Comparison of ENCODE assay signal across 8 cellular contexts in the genomic region with DNA sequence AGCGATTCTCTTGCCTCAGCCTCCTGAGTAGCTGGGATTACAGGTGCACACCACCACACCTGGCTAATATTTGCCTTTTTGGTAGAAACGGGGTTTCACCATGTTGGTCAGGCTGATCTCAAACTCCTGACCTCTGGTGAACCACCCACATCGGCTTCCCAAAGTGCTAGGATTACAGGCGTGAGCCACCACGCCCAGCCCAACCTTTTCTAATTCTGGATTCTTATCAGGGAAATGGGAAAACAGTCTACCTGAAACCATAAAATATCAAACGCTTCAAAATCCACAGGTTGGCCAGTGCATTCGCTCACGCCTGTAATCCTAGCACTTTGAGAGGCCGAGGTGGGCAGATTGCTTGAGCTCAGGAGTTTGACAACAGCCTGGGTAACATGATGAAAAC. TPM values are rescaled to one million over a fixed set of nuclear protein-coding genes. Genes with fewer than 3 reads are reported as not detected.
A peak's percentile ranks its signal among the peaks of the same experiment; 100 is the strongest.
DNase-seq lines count a peak whose midpoint lies in the region; ATAC-seq, FAIRE-seq and TF ChIP-seq lines count a peak whose summit lies in the region.
"Not testable (repeated sequence)": the region's sequence is repeated elsewhere in the genome, so short reads cannot be mapped to it uniquely, and the experiment has no call there.

No MANE protein-coding gene starts in this region.

- WGBS in H1 (ENCODE audit: extremely low coverage in 1 of 2, insufficient coverage in 1 of 2, insufficient read length in 1 of 2, insufficient replicate concordance in 2 of 2, low coverage in 1 of 2, low lambda C conversion rate in 2 of 2, missing lambda C conversion rate in 1 of 2), 2 experiments = 92% methylated on average over 7 of the region's 9 CpGs; no CpG with 5 or more reads in 1 of the 2 experiments
- WGBS in transverse colon (ENCODE audit: low coverage in 1 of 2), 2 donors = 61 to 100% methylated on average over 2 to 9 of the region's 9 CpGs

- H3K4me1 ChIP-seq in HUES6 (ENCODE audit: control insufficient read depth, insufficient read depth, low read length) = peaks cover 22% of the 10 kb centered on the region
- not testable (repeated sequence) for H3K4me1 ChIP-seq in colonic mucosa
- peaks cover 8 to 18% (median 12%) of the 10 kb centered on the region in 4 experiments for H3K4me1 ChIP-seq in H1 (replicated peaks in 1 of 4; ENCODE audit: control insufficient read depth in 3 of 4, insufficient read depth in 4 of 4, low read length in 3 of 4)
- peaks cover 18% of the 10 kb centered on the region for H3K4me1 ChIP-seq in mucosa of descending colon (ENCODE audit: low read depth)
- H3K4me1 ChIP-seq in transverse colon = peaks cover 0 to 28% (median 17%) of the 10 kb centered on the region in 4 donors

- TF ChIP-seq CTCF in chondrocyte (IDR thresholded peaks at IDR 0.05); colonic mucosa (IDR thresholded peaks at IDR 0.05); H1 (IDR thresholded peaks at IDR 0.05; ENCODE audit: control extremely low read depth in 1 of 3, insufficient read depth in 1 of 3, low read depth in 1 of 3, low read length in 3 of 3); mucosa of descending colon (IDR thresholded peaks at IDR 0.05); transverse colon (IDR thresholded peaks at IDR 0.05): not testable (repeated sequence)

- TF ChIP-seq POLR2A in H1 (IDR thresholded peaks at IDR 0.05; ENCODE audit: control extremely low read depth in 1 of 2, low read depth in 2 of 2, low read length in 2 of 2); transverse colon (IDR thresholded peaks at IDR 0.05): not testable (repeated sequence)

- intact Hi-C loops in colonic mucosa (cut with DNase I); dendritic cell treated with granulocyte-macrophage colony-stimulating factor and Interleukin-4, amounts not matched to agents 40 ng/mL and 50 ng/mL, for 4 days (cut with micrococcal nuclease); left colon (cut with DNase I, micrococcal nuclease); mucosa of descending colon (cut with DNase I, micrococcal nuclease); transverse colon (cut with DNase I; ENCODE audit: low total_unique reads): not testable (repeated sequence)

- H3K4me1 Mint-ChIP-seq in chondrocyte (ENCODE audit: low read depth) = not testable (repeated sequence)
- peaks cover 26% of the 10 kb centered on the region for H3K4me1 Mint-ChIP-seq in dendritic cell treated with granulocyte-macrophage colony-stimulating factor and Interleukin-4, amounts not matched to agents 40 ng/mL and 50 ng/mL, for 4 days (ENCODE audit: low read depth)

- not testable (repeated sequence) for H3K4me3 ChIP-seq in HUES6 (ENCODE audit: low read depth, low read length); colonic mucosa; H1 (ENCODE audit: extremely low read depth in 1 of 4, insufficient read depth in 2 of 4, low read depth in 3 of 4, low read length in 4 of 4); mucosa of descending colon; transverse colon

- H3K36me3 Mint-ChIP-seq in chondrocyte (ENCODE audit: low read depth); dendritic cell treated with granulocyte-macrophage colony-stimulating factor and Interleukin-4, amounts not matched to agents 40 ng/mL and 50 ng/mL, for 4 days (ENCODE audit: low read depth): not testable (repeated sequence)

- peak overlapping the region; percentile 80; the same call in 1 of the 2 replicates for H2BK12ac ChIP-seq in H1 (ENCODE audit: low read depth, low read length)

- peak overlapping the region; percentile 10 for H3K9ac ChIP-seq in HUES6 (ENCODE audit: low read length)
- H3K9ac ChIP-seq in colonic mucosa (ENCODE audit: low read depth in 2 of 2, low read length in 2 of 2); H1 (replicated peaks in 1 of 4; ENCODE audit: extremely low read depth in 1 of 4, low read depth in 3 of 4, low read length in 3 of 4): not testable (repeated sequence)

- H3K4me2 ChIP-seq in H1 (ENCODE audit: insufficient read depth in 1 of 2, low read depth in 2 of 2, low read length in 2 of 2) = not testable (repeated sequence)

- DNase-seq in chondrocyte (ENCODE audit: low spot score) (peak; percentile 25), colonic mucosa (peak; percentile 66), mucosa of descending colon (peak in 2 of 3 donors; percentile 49 to 65), transverse colon (peak; percentile 41)
- DNase-seq in H1 (ENCODE audit: low read depth in 1 of 2, low spot score in 2 of 2); left colon: not testable (repeated sequence)

- not testable (repeated sequence) for TF ChIP-seq RAD21 in H1 (IDR thresholded peaks at IDR 0.05 in 1 of 2, conservative IDR thresholded peaks at IDR 0.05 in 1 of 2; ENCODE audit: low read depth in 2 of 2, low read length in 2 of 2)

- H3K9me3 Mint-ChIP-seq in chondrocyte (ENCODE audit: low read depth); dendritic cell treated with granulocyte-macrophage colony-stimulating factor and Interleukin-4, amounts not matched to agents 40 ng/mL and 50 ng/mL, for 4 days: not testable (repeated sequence)

- not testable (repeated sequence) for H2AK5ac ChIP-seq in H1 (ENCODE audit: low read depth, low read length)

- not testable (repeated sequence) for H4K5ac ChIP-seq in H1 (ENCODE audit: insufficient read length, low read depth, low read length)

- H3K4ac ChIP-seq in H1 (replicated peaks; ENCODE audit: insufficient read length, low read depth, low read length) = not testable (repeated sequence)

- not testable (repeated sequence) for H3K23me2 ChIP-seq in H1 (ENCODE audit: low read depth, low read length)

- not testable (repeated sequence) for H3K14ac ChIP-seq in H1 (ENCODE audit: insufficient read length)

- peak; percentile 31 for ATAC-seq in left colon
- peak; percentile 12 for ATAC-seq in mucosa of descending colon

- not testable (repeated sequence) for FAIRE-seq in H1 (lab: Jason Lieb, UNC)

- H3K36me3 ChIP-seq in HUES6 (ENCODE audit: control insufficient read depth, insufficient read depth, low read length); colonic mucosa; H1 (ENCODE audit: control insufficient read depth in 2 of 4, insufficient read depth in 4 of 4, low read length in 3 of 4); mucosa of descending colon (ENCODE audit: low read depth); transverse colon: not testable (repeated sequence)

- H3K27me3 ChIP-seq in HUES6 (ENCODE audit: control insufficient read depth, insufficient read depth, low read length); colonic mucosa; H1 (replicated peaks in 1 of 4; ENCODE audit: control insufficient read depth in 3 of 4, extremely low read depth in 1 of 4, insufficient read depth in 3 of 4, low read length in 3 of 4); transverse colon: not testable (repeated sequence)

- not testable (repeated sequence) for H3K23ac ChIP-seq in H1 (ENCODE audit: insufficient read length)

- not testable (repeated sequence) for H2BK5ac ChIP-seq in H1 (ENCODE audit: low read depth, low read length)

- H4K91ac ChIP-seq in H1 (replicated peaks; ENCODE audit: insufficient read length, low read length) = not testable (repeated sequence)

- not testable (repeated sequence) for H4K8ac ChIP-seq in H1 (ENCODE audit: extremely low read depth, insufficient read depth, low read length)

- in situ Hi-C loops in transverse colon (cut with MboI; ENCODE audit: low pct_ligation_motif_present in 1 of 4, low pct_unique_long_range_greater_than_20kb in 1 of 4, low sequenced_read_pairs in 3 of 4) = not testable (repeated sequence)

- not testable (repeated sequence) for H3K9me3 ChIP-seq in HUES6 (ENCODE audit: control insufficient read depth, insufficient read depth, low read depth, low read length); colonic mucosa; H1 (ENCODE audit: insufficient read depth in 2 of 2, low read depth in 1 of 2, low read length in 1 of 2); mucosa of descending colon; transverse colon

- not testable (repeated sequence) for H2BK20ac ChIP-seq in H1 (ENCODE audit: low read length)

- H3K27me3 Mint-ChIP-seq in chondrocyte (ENCODE audit: low read depth); dendritic cell treated with granulocyte-macrophage colony-stimulating factor and Interleukin-4, amounts not matched to agents 40 ng/mL and 50 ng/mL, for 4 days: not testable (repeated sequence)

- not testable (repeated sequence) for H2BK15ac ChIP-seq in H1 (ENCODE audit: low read length)

- H3K27ac Mint-ChIP-seq in chondrocyte (ENCODE audit: unreplicated experiment) = not testable (repeated sequence)
- H3K27ac Mint-ChIP-seq in dendritic cell treated with granulocyte-macrophage colony-stimulating factor and Interleukin-4, amounts not matched to agents 40 ng/mL and 50 ng/mL, for 4 days = peak overlapping the region; percentile 93

- not testable (repeated sequence) for H3K56ac ChIP-seq in H1 (replicated peaks; ENCODE audit: insufficient read length, low read depth, low read length)

- H3K79me1 ChIP-seq in H1 (ENCODE audit: low read depth, low read length) = not testable (repeated sequence)

- H3K79me2 ChIP-seq in H1 (ENCODE audit: control insufficient read depth in 1 of 2, insufficient read depth in 2 of 2, low read length in 2 of 2) = not testable (repeated sequence)

- H3K4me3 Mint-ChIP-seq in chondrocyte (ENCODE audit: unreplicated experiment); dendritic cell treated with granulocyte-macrophage colony-stimulating factor and Interleukin-4, amounts not matched to agents 40 ng/mL and 50 ng/mL, for 4 days: not testable (repeated sequence)

- not testable (repeated sequence) for H4K20me1 ChIP-seq in H1 (replicated peaks in 1 of 2; ENCODE audit: control insufficient read depth in 1 of 2, insufficient read depth in 2 of 2, low read length in 2 of 2)

- CTCF ChIA-PET in H1 (lab: Charles Lee; ENCODE audit: partially characterized antibody) = interaction anchor here (0.6 to 3.1 kb wide), 5 partner anchors 7 to 45 kb away, joined by 3 to 14 read pairs (median 3); no protein-coding TSS in a partner anchor

- H3K18ac ChIP-seq in H1 (ENCODE audit: extremely low read depth, low read length) = not testable (repeated sequence)

- not testable (repeated sequence) for H3K27ac ChIP-seq in HUES6 (ENCODE audit: low read depth, low read length); colonic mucosa; H1 (ENCODE audit: low read depth, low read length)
- peak overlapping the region; percentile 53 to 76 (median 74) for H3K27ac ChIP-seq in transverse colon

- H2AFZ ChIP-seq in H1 (ENCODE audit: low read length) = not testable (repeated sequence)

- H2BK120ac ChIP-seq in H1 (replicated peaks; ENCODE audit: low read depth, low read length) = peak overlapping the region; percentile 33

- POLR2A ChIA-PET in H1 (lab: Charles Lee; ENCODE audit: partially characterized antibody) = interaction anchor here (1.2 kb wide), 1 partner anchor 40 kb away, joined by 3 read pairs; no protein-coding TSS in a partner anchor

- not testable (repeated sequence) for TF ChIP-seq EP300 in H1 (IDR thresholded peaks at IDR 0.05; ENCODE audit: borderline replicate concordance in 1 of 2, low read depth in 2 of 2, low read length in 2 of 2); transverse colon (IDR thresholded peaks at IDR 0.05; ENCODE audit: low read depth)

RNA-seq across cellular contexts. Expression of a gene that starts 4.3 kb away (rescaled TPM):
- total RNA-seq in chondrocyte (80.3 to 90.6 TPM (median 81.1 TPM) in 3 replicates), colonic mucosa (100 to 1,000 TPM; 147 to 176 TPM), left colon (100 to 1,000 TPM; 119 to 123 TPM), mucosa of descending colon (100 to 1,000 TPM; 125 to 144 (median 130) TPM), transverse colon (100 to 1,000 TPM in 3 of 4 donors, 10 to 100 TPM in 1; 72.9 to 419 (median 158) TPM)
- 208 and 211 TPM in 2 replicates for total RNA-seq in H1 (2021; fragmentation: NEBNext Ultra II Directional; extraction: Animal tissue kit (Norgen Biotek cat#: 25700))
- polyA plus RNA-seq in H1 (2011; rRNA removed) = 21.3 and 22.8 TPM in 2 replicates
- 30.9 TPM for polyA plus RNA-seq in H1 (2011; cell fraction: cytosol; rRNA removed)
- polyA plus RNA-seq in H1 (2011; cell fraction: nucleus; rRNA removed) = 117 TPM
- polyA plus RNA-seq in H1 (2012, experiment 1 of 2) = 91.3 to 141 TPM (median 111 TPM) in 4 replicates
- polyA plus RNA-seq in H1 (2012, experiment 2 of 2) = 7.7 TPM
- 77.1 TPM for polyA plus RNA-seq in H1 (2013, experiment 1 of 2)
- polyA plus RNA-seq in H1 (2013, experiment 2 of 2) = 78.8 TPM
- 157 and 170 TPM in 2 replicates for polyA minus RNA-seq in H1 (2011; rRNA and poly(A)+ RNA removed)
- 41.6 TPM for polyA minus RNA-seq in H1 (2011; cell fraction: cytosol; rRNA and poly(A)+ RNA removed)
- 170 TPM for polyA minus RNA-seq in H1 (2011; cell fraction: nucleus; rRNA and poly(A)+ RNA removed)
